In genomic region chr11:12673924-12674570, GRCh38 we compare ENCODE assay signal across 8 cellular contexts. TPM values are rescaled to one million over a fixed set of nuclear protein-coding genes. Genes with fewer than 3 reads are reported as not detected.
DNase-seq lines count a peak whose midpoint lies in the region; ATAC-seq and TF ChIP-seq lines count a peak whose summit lies in the region.

Gene TEAD1, plus strand, starts transcription at chr11:12674421.

- H2AFZ ChIP-seq in GM23338 (no peak within 1 kb of the TSS; the same call in 1 of the 2 replicates), MM.1S (ENCODE audit: low read length) (peak within 1 kb of the TSS; percentile 94)

- H3K9me3 Mint-ChIP-seq in GM23338: no peaks in the 10 kb centered on the region
- H3K9me3 Mint-ChIP-seq in activated naive CD8-positive, alpha-beta T cell treated with anti-CD3 and anti-CD28 coated beads, Interleukin-2, amount 10 ng/mL, durations not matched to agents 7 days and 5 days: no peaks in the 10 kb centered on the region

- peak within 1 kb of the TSS; percentile 97 for H3K4me3 Mint-ChIP-seq in GM23338
- H3K4me3 Mint-ChIP-seq in activated naive CD8-positive, alpha-beta T cell treated with anti-CD3 and anti-CD28 coated beads, Interleukin-2, amount 10 ng/mL, durations not matched to agents 7 days and 5 days: peak within 1 kb of the TSS; percentile 89

- H3K36me3 ChIP-seq in GM23338 (ENCODE audit: insufficient read depth) (no peaks in the 10 kb centered on the region), MM.1S (replicated peaks; ENCODE audit: insufficient read depth, low read length) (no peaks in the 10 kb centered on the region; the same call in 1 of the 2 replicates)

- peaks cover 7% of the 10 kb centered on the region; the same call in 2 of the 3 replicates for H3K36me3 Mint-ChIP-seq in GM23338 (ENCODE audit: low read depth)
- H3K36me3 Mint-ChIP-seq in activated naive CD8-positive, alpha-beta T cell treated with anti-CD3 and anti-CD28 coated beads, Interleukin-2, amount 10 ng/mL, durations not matched to agents 7 days and 5 days: no peaks in the 10 kb centered on the region

- peaks cover 7% of the 10 kb centered on the region for H4K20me1 ChIP-seq in GM23338 (replicated peaks; ENCODE audit: insufficient read depth)
- H4K20me1 ChIP-seq in MM.1S (ENCODE audit: insufficient read depth, low read length): no peaks in the 10 kb centered on the region

- H3K4me1 ChIP-seq in GM23338 (ENCODE audit: insufficient read depth) (peaks cover 25% of the 10 kb centered on the region), MM.1S (ENCODE audit: low read length) (peaks cover 12% of the 10 kb centered on the region; the same call in 1 of the 2 replicates)

- TF ChIP-seq CTCF in GM23338 (conservative IDR thresholded peaks at IDR 0.05; ENCODE audit: low read depth in 2 of 2) (no peak), MM.1S (IDR thresholded peaks at IDR 0.05; ENCODE audit: low read length) (no peak)

- peaks cover 11% of the 10 kb centered on the region for H3K27me3 Mint-ChIP-seq in GM23338 (ENCODE audit: insufficient read depth, low read depth, poor library complexity)
- peaks cover 64% of the 10 kb centered on the region for H3K27me3 Mint-ChIP-seq in activated naive CD8-positive, alpha-beta T cell treated with anti-CD3 and anti-CD28 coated beads, Interleukin-2, amount 10 ng/mL, durations not matched to agents 7 days and 5 days

- ATAC-seq in GM23338: peak; percentile 85
- ATAC-seq in SK-N-SH treated with all-trans-retinoic acid at 6 μM for 48 hours: peak; percentile 86
- peak; percentile 90 for ATAC-seq in activated naive CD8-positive, alpha-beta T cell treated with anti-CD3 and anti-CD28 coated beads, Interleukin-2, amount 10 ng/mL, durations not matched to agents 7 days and 5 days (ENCODE audit: low read depth)

- H3K9me3 ChIP-seq in MM.1S (replicated peaks; ENCODE audit: insufficient read depth, low read length): no peaks in the 10 kb centered on the region

- H3K27ac ChIP-seq in GM23338 (ENCODE audit: low read depth): peak within 1 kb of the TSS; percentile 90
- H3K27ac ChIP-seq in MM.1S (ENCODE audit: low read length): peak within 1 kb of the TSS; percentile 58; the same call in 1 of the 2 replicates
- H3K27ac ChIP-seq in substantia nigra (ENCODE audit: low read depth, low read length, poor library complexity, severe bottlenecking): peak within 1 kb of the TSS; percentile 72

- peak within 1 kb of the TSS; percentile 82 for H3K4me2 ChIP-seq in GM23338
- H3K4me2 ChIP-seq in MM.1S (ENCODE audit: low read depth, low read length): peak within 1 kb of the TSS; percentile 74

- H3K79me2 ChIP-seq in GM23338 (replicated peaks; ENCODE audit: insufficient read depth): peaks cover 38% of the 10 kb centered on the region
- H3K79me2 ChIP-seq in MM.1S (ENCODE audit: low read length): peaks cover 40% of the 10 kb centered on the region

- DNase-seq in DMS153 (lab: John Stamatoyannopoulos, UW) (peak; percentile 85), GM23338 (ENCODE audit: low spot score) (peak; percentile 97), MM.1S (peak; percentile 93), glomerular visceral epithelial cell (ENCODE audit: extremely low spot score) (peak; percentile 97), occipital lobe (lab: John Stamatoyannopoulos, UW) (peak; percentile 93), substantia nigra (lab: John Stamatoyannopoulos, UW) (peak; percentile 48 to 99 (median 91))
- DNase-seq in activated naive CD8-positive, alpha-beta T cell treated with anti-CD3 and anti-CD28 coated beads, Interleukin-2, amount 10 ng/mL, durations not matched to agents 7 days and 5 days: peak; percentile 93

- H3K4me1 Mint-ChIP-seq in GM23338: peaks cover 34% of the 10 kb centered on the region
- H3K4me1 Mint-ChIP-seq in activated naive CD8-positive, alpha-beta T cell treated with anti-CD3 and anti-CD28 coated beads, Interleukin-2, amount 10 ng/mL, durations not matched to agents 7 days and 5 days: peaks cover 5% of the 10 kb centered on the region

- H3K9ac ChIP-seq in MM.1S (ENCODE audit: low read length): peak within 1 kb of the TSS; percentile 84

- peaks cover 3% of the 10 kb centered on the region; the same call in 1 of the 2 replicates for H3K9me2 ChIP-seq in GM23338 (ENCODE audit: insufficient read depth)
- no peaks in the 10 kb centered on the region for H3K9me2 ChIP-seq in MM.1S (replicated peaks; ENCODE audit: insufficient read depth, low read length)

- H3K27me3 ChIP-seq in GM23338 (ENCODE audit: insufficient read depth): peaks cover 11% of the 10 kb centered on the region; the same call in 1 of the 2 replicates
- H3K27me3 ChIP-seq in MM.1S (replicated peaks; ENCODE audit: insufficient read depth, low read length): no peaks in the 10 kb centered on the region

- H3K4me3 ChIP-seq in GM23338: peak within 1 kb of the TSS; percentile 88
- peak within 1 kb of the TSS; percentile 90 for H3K4me3 ChIP-seq in MM.1S (ENCODE audit: low read length)

- POLR2A ChIA-PET in activated naive CD8-positive, alpha-beta T cell treated with anti-CD3 and anti-CD28 coated beads, Interleukin-2, amount 10 ng/mL, durations not matched to agents 7 days and 5 days (lab: Charles Lee): no interaction called here

- peak within 1 kb of the TSS; percentile 88 for H3K27ac Mint-ChIP-seq in GM23338
- H3K27ac Mint-ChIP-seq in activated naive CD8-positive, alpha-beta T cell treated with anti-CD3 and anti-CD28 coated beads, Interleukin-2, amount 10 ng/mL, durations not matched to agents 7 days and 5 days: peak within 1 kb of the TSS; percentile 59

- H3F3A ChIP-seq in GM23338 (replicated peaks; ENCODE audit: low read depth) (no peaks in the 10 kb centered on the region), MM.1S (ENCODE audit: insufficient read depth, low read length) (no peaks in the 10 kb centered on the region)

TF ChIP-seq in GM23338, 12 proteins besides CTCF, POLR2A, EP300 and RAD21 (continues in another document):
- TF ChIP-seq EZH2phosphoT487 (IDR thresholded peaks at IDR 0.05; ENCODE audit: unreplicated experiment) (no peak), ZNF114 (CRISPR knock-in tag; IDR thresholded peaks at IDR 0.05) (no peak)

TF ChIP-seq in SK-N-SH treated with all-trans-retinoic acid at 6 μM for 48 hours, 23 proteins besides CTCF, POLR2A, EP300 and RAD21 (continues in another document):
- TF ChIP-seq SNAI2 (CRISPR knock-in tag; IDR thresholded peaks at IDR 0.05) (peak; percentile 87), ARNTL (CRISPR knock-in tag; IDR thresholded peaks at IDR 0.05; ENCODE audit: borderline replicate concordance, low read depth) (0 out of 2 replicates have a peak, but pooled peaks have one; percentile 64), TSHZ2 (CRISPR knock-in tag; IDR thresholded peaks at IDR 0.05) (peak; percentile 96), ZC3H10 (CRISPR knock-in tag; IDR thresholded peaks at IDR 0.05) (peak; percentile 41; the same call in 1 of the 2 replicates), CREB5 (CRISPR knock-in tag; IDR thresholded peaks at IDR 0.05; ENCODE audit: low read depth) (no peak), TOX (CRISPR knock-in tag; IDR thresholded peaks at IDR 0.05; ENCODE audit: borderline replicate concordance) (no peak), TCF4 (CRISPR knock-in tag; IDR thresholded peaks at IDR 0.05; ENCODE audit: borderline replicate concordance) (no peak), ZNF8 (CRISPR knock-in tag; IDR thresholded peaks at IDR 0.05) (no peak), CSDC2 (CRISPR knock-in tag; IDR thresholded peaks at IDR 0.05) (peak; percentile 95; the same call in 1 of the 2 replicates)

RNA-seq across cellular contexts. Expression of gene TEAD1, which starts in this region (rescaled TPM):
- total RNA-seq in GM23338 (2014; rRNA removed; shearing (Covaris generic)): 102 and 103 TPM in 2 replicates
- polyA plus RNA-seq in GM23338 (2016; fragmentation: Nextera tagmentation; extraction: Ambion mirVana): 24.5 and 28.4 TPM in 2 replicates
- total RNA-seq in activated naive CD8-positive, alpha-beta T cell treated with anti-CD3 and anti-CD28 coated beads, Interleukin-2, amount 10 ng/mL, durations not matched to agents 7 days and 5 days: not detected
- 25.7 TPM for total RNA-seq in occipital lobe

Comparison
In these comparisons a context has a peak if more than half of its experiments do, and no peak if none do; other contexts are left out.
1. Peak in every context shown above with its lines: DNase-seq, ATAC-seq, H3K4me3 ChIP-seq and H3K27ac ChIP-seq.
2. RNA of gene TEAD1 (total RNA-seq): 102 to 103 TPM in GM23338 and 25.7 TPM in occipital lobe (single experiment); not detected in activated naive CD8-positive, alpha-beta T cell treated with anti-CD3 and anti-CD28 coated beads, Interleukin-2, amount 10 ng/mL, durations not matched to agents 7 days and 5 days; every median in the first group is over 10 times any median in the second.
3. Peak in DNase-seq and ATAC-seq in activated naive CD8-positive, alpha-beta T cell treated with anti-CD3 and anti-CD28 coated beads, Interleukin-2, amount 10 ng/mL, durations not matched to agents 7 days and 5 days; RNA of the gene not detected or under 1 TPM.